In the genomic region with DNA sequence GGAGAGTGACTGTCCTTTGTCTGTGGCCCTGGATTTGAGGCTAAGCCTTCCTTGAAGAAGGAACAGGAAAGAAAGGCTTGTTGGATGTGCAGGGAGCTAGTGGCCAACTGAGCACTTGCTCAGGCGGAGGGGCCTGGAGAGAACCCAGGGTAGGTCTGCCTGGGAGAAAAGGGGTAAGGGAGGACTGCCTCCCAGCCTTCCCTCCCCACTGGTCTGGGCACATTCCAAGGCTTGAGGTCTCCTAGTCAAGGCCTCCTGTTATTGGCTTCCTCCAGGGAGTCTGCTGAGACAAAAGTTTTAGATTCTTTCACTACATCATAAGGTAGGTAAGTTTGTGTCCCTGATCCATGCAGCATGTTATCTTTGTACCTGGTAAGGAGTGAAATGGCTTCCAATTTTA, we compare ENCODE assay signal across 20 cellular contexts. TPM values are rescaled to one million over a fixed set of nuclear protein-coding genes. Genes with fewer than 3 reads are reported as not detected.
DNase-seq lines count a peak whose midpoint lies in the region; ATAC-seq and TF ChIP-seq lines count a peak whose summit lies in the region.
"Had no signal": no experiment of that assay in that cellular context is flagged by ENCODE, and none has a peak within 500 bp of the region (broad histone marks: within the 10 kb centered on the region; RNA-seq: fewer than 3 reads in every experiment).

No MANE protein-coding gene starts in this region.

- peaks cover 13% of the 10 kb centered on the region for H3K4me1 ChIP-seq in upper lobe of right lung
- H3K4me1 ChIP-seq: BE2C, SJSA1 had no signal

- H3K27me3 ChIP-seq in upper lobe of right lung, result no peaks in the 10 kb centered on the region
- H3K27me3 ChIP-seq: BE2C, SJSA1 had no signal

- H3K27ac ChIP-seq in upper lobe of right lung, result no peak overlapping the region
- H3K27ac ChIP-seq: GM23248, SJSA1 had no signal

- no peaks in the 10 kb centered on the region for H3K36me3 ChIP-seq in upper lobe of right lung
- H3K36me3 ChIP-seq: BE2C had no signal

- H3K9me3 ChIP-seq in upper lobe of right lung, result no peaks in the 10 kb centered on the region
- H3K9me3 ChIP-seq: BE2C, SJSA1 had no signal

- peak; percentile 39 for DNase-seq in cardiac septum (ENCODE audit: low spot score)
- no peak for DNase-seq in Right ventricle myocardium inferior (ENCODE audit: missing footprints)
- DNase-seq in chondrocyte (ENCODE audit: low spot score), result peak; percentile 37
- peak; percentile 20 for DNase-seq in mesenteric fat pad (ENCODE audit: low spot score)
- peak; percentile 12 for DNase-seq in upper lobe of right lung
- no peak for DNase-seq in activated naive CD4-positive, alpha-beta T cell treated with anti-CD3 and anti-CD28 coated beads, Interleukin-2, amount 50 U/mL, for 16 hours
- no peak for DNase-seq in NCI-H446 treated with DMSO at 0.1 percent for 48 hours (lab: John Stamatoyannopoulos, UW)
- DNase-seq: BE2C; CD4-positive, alpha-beta T cell; GM23248; NCI-H1092 treated with DMSO at 0.1 percent for 48 hours; NCI-H146; NCI-H2081 treated with DMSO at 0.1 percent for 48 hours; NCI-H510A; NCI-H748 treated with DMSO at 0.1 percent for 48 hours; OCI-M1 had no signal

- no peak for ATAC-seq in Right ventricle myocardium inferior
- ATAC-seq in upper lobe of right lung, result no peak
- no peak for ATAC-seq in HG03439 (IDR thresholded peaks at IDR 0.05; ENCODE audit: unreplicated experiment)
- ATAC-seq: GM12878, HCT116 had no signal

- no peaks in the 10 kb centered on the region for H3K4me1 Mint-ChIP-seq in chondrocyte (ENCODE audit: low read depth)

- no peak overlapping the region for H3K4me3 ChIP-seq in upper lobe of right lung
- H3K4me3 ChIP-seq: GM12878, GM23248, SJSA1 had no signal

- no peaks in the 10 kb centered on the region for H3K9me3 Mint-ChIP-seq in chondrocyte (ENCODE audit: low read depth)
- H3K9me3 Mint-ChIP-seq: CD4-positive, alpha-beta T cell had no signal

- no peak overlapping the region for H3K4me3 Mint-ChIP-seq in chondrocyte (ENCODE audit: unreplicated experiment)
- H3K4me3 Mint-ChIP-seq: CD4-positive, alpha-beta T cell had no signal

- H3K36me3 Mint-ChIP-seq in chondrocyte (ENCODE audit: low read depth), result no peaks in the 10 kb centered on the region

- intact Hi-C loops in cardiac septum (cut with DNase I) (loop anchor here (2.0 kb wide), 1 partner anchor 46 kb away; no protein-coding TSS in a partner anchor), Right ventricle myocardium inferior (cut with DNase I) (no loop called here), upper lobe of right lung (cut with DNase I) (no loop called here)

- TF ChIP-seq CTCF in chondrocyte (IDR thresholded peaks at IDR 0.05) (no peak), upper lobe of right lung (IDR thresholded peaks at IDR 0.05) (no peak)

- no peak overlapping the region for H3K27ac Mint-ChIP-seq in chondrocyte (ENCODE audit: unreplicated experiment)
- H3K27ac Mint-ChIP-seq: CD4-positive, alpha-beta T cell had no signal

- no peaks in the 10 kb centered on the region for H3K27me3 Mint-ChIP-seq in chondrocyte (ENCODE audit: low read depth)
- H3K27me3 Mint-ChIP-seq: CD4-positive, alpha-beta T cell had no signal

RNA-seq across cellular contexts. Expression of a gene that starts 15.2 kb away (rescaled TPM):
- 0.57 TPM for total RNA-seq in cardiac septum
- total RNA-seq in Right ventricle myocardium inferior, result 0.32 TPM
- 2.5 to 8.5 TPM (median 2.7 TPM) in 3 replicates for total RNA-seq in chondrocyte
- 3.0 TPM for total RNA-seq in mesenteric fat pad
- 2.0 TPM for total RNA-seq in upper lobe of right lung

Comparison
In these comparisons a context has a peak if more than half of its experiments do, and no peak if none do; other contexts are left out.
1. DNase-seq: peak in cardiac septum (single experiment), chondrocyte (single experiment), mesenteric fat pad (single experiment) and upper lobe of right lung (single experiment); none in Right ventricle myocardium inferior (single experiment), activated naive CD4-positive, alpha-beta T cell treated with anti-CD3 and anti-CD28 coated beads, Interleukin-2, amount 50 U/mL, for 16 hours (single experiment) and NCI-H446 treated with DMSO at 0.1 percent for 48 hours (single experiment).